In the genomic region with DNA sequence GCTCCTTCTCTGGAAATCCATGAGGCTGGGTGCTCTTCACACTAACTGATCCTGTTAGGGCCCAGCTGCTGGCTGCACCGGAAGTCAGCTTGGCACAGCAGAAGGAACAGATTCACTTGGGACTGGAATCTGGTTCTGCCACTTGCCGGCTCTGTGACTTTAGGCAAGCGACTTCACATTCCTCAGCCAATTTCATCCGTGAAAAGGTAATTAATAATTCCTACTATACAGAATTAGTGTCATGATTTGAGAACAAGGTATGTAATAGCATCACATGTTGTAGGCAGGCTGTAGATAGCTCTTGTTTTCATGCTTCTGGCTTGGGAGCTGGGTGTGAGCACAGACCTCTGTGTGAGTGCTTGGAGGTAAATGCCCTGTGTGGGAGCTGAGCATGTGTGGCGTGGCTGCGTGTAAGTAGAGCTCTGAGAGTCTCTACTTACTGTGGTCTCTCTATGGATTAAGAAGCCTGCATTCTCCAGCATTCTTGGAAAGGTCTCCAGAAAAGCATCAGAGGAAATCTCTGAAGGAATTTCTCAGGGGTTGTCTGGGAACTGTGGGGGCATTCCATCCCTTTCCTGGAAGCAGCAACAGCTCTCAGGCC, we compare ENCODE assay signal across 12 cellular contexts. TPM values are rescaled to one million over a fixed set of nuclear protein-coding genes. Genes with fewer than 3 reads are reported as not detected.
DNase-seq lines count a peak whose midpoint lies in the region; ATAC-seq and TF ChIP-seq lines count a peak whose summit lies in the region.
"Had no signal": no experiment of that assay in that cellular context is flagged by ENCODE, and none has a peak within 500 bp of the region (broad histone marks: within the 10 kb centered on the region; RNA-seq: fewer than 3 reads in every experiment).

No MANE protein-coding gene starts in this region.

- ATAC-seq in activated naive CD4-positive, alpha-beta T cell treated with anti-CD3 and anti-CD28 coated beads, Interleukin-2, amount 50 U/mL, for 72 hours = no peak
- no peak for ATAC-seq in mucosa of descending colon

- intact Hi-C loops in breast epithelium (cut with DNase I; ENCODE audit: low total_unique reads) = no loop called here
- intact Hi-C loops in mucosa of descending colon (cut with DNase I, micrococcal nuclease) = no loop called here

- no peaks in the 10 kb centered on the region for H3K9me3 Mint-ChIP-seq in activated naive CD4-positive, alpha-beta T cell treated with anti-CD3 and anti-CD28 coated beads, Interleukin-2, amount 50 U/mL, for 72 hours
- H3K9me3 Mint-ChIP-seq: stimulated activated naive CD8-positive, alpha-beta T cell treated with anti-CD3 and anti-CD28 coated beads, Interleukin-15, Interleukin-2, amounts not matched to agents 100 ng/mL and 50 ng/mL, for 24 hours had no signal

- H3K4me3 ChIP-seq in MG63 (no peak overlapping the region), breast epithelium (peak overlapping the region in 2 of 3 donors; percentile 15 to 38), mucosa of descending colon (no peak overlapping the region)

- H3K4me1 ChIP-seq in breast epithelium = no peaks in the 10 kb centered on the region
- H3K4me1 ChIP-seq in mucosa of descending colon (ENCODE audit: low read depth) = no peaks in the 10 kb centered on the region

- TF ChIP-seq POLR2A in breast epithelium (IDR thresholded peaks at IDR 0.05) = no peak

- H3K36me3 Mint-ChIP-seq in activated naive CD4-positive, alpha-beta T cell treated with anti-CD3 and anti-CD28 coated beads, Interleukin-2, amount 50 U/mL, for 72 hours = no peaks in the 10 kb centered on the region

- DNase-seq in AG20443 (ENCODE audit: low spot score) (peak; percentile 51), MG63 (peak; percentile 53), breast epithelium (ENCODE audit: low spot score in 2 of 2) (peak in 1 of 2 donors; percentile 61), mesenteric fat pad (ENCODE audit: low spot score) (peak; percentile 12), NCI-H1105 treated with DMSO at 0.1 percent for 48 hours (lab: John Stamatoyannopoulos, UW) (no peak), mucosa of descending colon (no peak)
- no peak for DNase-seq in activated naive CD4-positive, alpha-beta T cell treated with anti-CD3 and anti-CD28 coated beads, Interleukin-2, amount 50 U/mL, for 72 hours (ENCODE audit: low spot score in 2 of 2)
- no peak for DNase-seq in activated CD4-positive, alpha-beta T cell treated with anti-CD3 and anti-CD28 coated beads, Interleukin-2, amount 50 U/mL, for 4 hours
- DNase-seq: activated CD4-positive, alpha-beta T cell treated with anti-CD3 and anti-CD28 coated beads, Interleukin-2, amount 50 U/mL, for 1 hour; C1 segment of cervical spinal cord; stimulated activated CD4-positive, alpha-beta T cell treated with anti-CD3 and anti-CD28 coated beads, Interleukin-15, amount 100 ng/mL, for 24 hours had no signal

- no peak overlapping the region for H3K27ac Mint-ChIP-seq in activated naive CD4-positive, alpha-beta T cell treated with anti-CD3 and anti-CD28 coated beads, Interleukin-2, amount 50 U/mL, for 72 hours
- H3K27ac Mint-ChIP-seq: stimulated activated naive CD8-positive, alpha-beta T cell treated with anti-CD3 and anti-CD28 coated beads, Interleukin-15, Interleukin-2, amounts not matched to agents 100 ng/mL and 50 ng/mL, for 24 hours had no signal

- H3K27me3 ChIP-seq in MG63 (no peaks in the 10 kb centered on the region), breast epithelium (no peaks in the 10 kb centered on the region)

- TF ChIP-seq CTCF in breast epithelium (IDR thresholded peaks at IDR 0.05) (no peak), mucosa of descending colon (IDR thresholded peaks at IDR 0.05) (no peak)

- H3K27ac ChIP-seq in breast epithelium = peak overlapping the region; percentile 67 to 79

- H3K9me3 ChIP-seq in MG63 (peaks cover 2% of the 10 kb centered on the region; the same call in 1 of the 2 replicates), breast epithelium (no peaks in the 10 kb centered on the region), mucosa of descending colon (no peaks in the 10 kb centered on the region)

- no peaks in the 10 kb centered on the region for H3K36me3 ChIP-seq in MG63
- H3K36me3 ChIP-seq in breast epithelium = no peaks in the 10 kb centered on the region
- H3K36me3 ChIP-seq in mucosa of descending colon (ENCODE audit: low read depth) = no peaks in the 10 kb centered on the region

RNA-seq across cellular contexts. Expression of gene PPM1J, which starts 47.5 kb away (rescaled TPM):
- 2.4 and 2.7 TPM in 2 replicates for total RNA-seq in MG63 (2014; rRNA removed; shearing (Covaris generic); ENCODE audit: low replicate concordance)
- total RNA-seq in breast epithelium = 1 to 10 TPM in 2 of 3 donors, under 1 TPM in 1; 0.32 to 5.3 (median 4.9) TPM
- total RNA-seq in mesenteric fat pad = 0.61 TPM
- 1 to 10 TPM in 1 of 2 donors, under 1 TPM in 1; 0.46 to 1.8 TPM for total RNA-seq in activated naive CD4-positive, alpha-beta T cell treated with anti-CD3 and anti-CD28 coated beads, Interleukin-2, amount 50 U/mL, for 72 hours
- total RNA-seq in mucosa of descending colon = 1 to 10 TPM in 2 of 3 donors, under 1 TPM in 1; 0.92 to 1.7 (median 1.1) TPM

RNA-seq across cellular contexts. Expression of gene RHOC, which starts 55.7 kb away (rescaled TPM):
- 568 and 693 TPM in 2 replicates for total RNA-seq in MG63 (2014; rRNA removed; shearing (Covaris generic); ENCODE audit: low replicate concordance)
- total RNA-seq in breast epithelium (100 to 1,000 TPM; 150 to 302 (median 235) TPM), mesenteric fat pad (253 TPM), mucosa of descending colon (100 to 1,000 TPM; 306 to 617 (median 485) TPM)
- total RNA-seq in activated naive CD4-positive, alpha-beta T cell treated with anti-CD3 and anti-CD28 coated beads, Interleukin-2, amount 50 U/mL, for 72 hours = 10 to 100 TPM; 62.4 to 81.8 TPM

Comparison
In these comparisons a context has a peak if more than half of its experiments do, and no peak if none do; other contexts are left out.
1. DNase-seq: peak in AG20443 (single experiment), MG63 (single experiment) and mesenteric fat pad (single experiment); none in activated naive CD4-positive, alpha-beta T cell treated with anti-CD3 and anti-CD28 coated beads, Interleukin-2, amount 50 U/mL, for 72 hours (0 of 2), activated CD4-positive, alpha-beta T cell treated with anti-CD3 and anti-CD28 coated beads, Interleukin-2, amount 50 U/mL, for 4 hours (0 of 2), NCI-H1105 treated with DMSO at 0.1 percent for 48 hours (single experiment) and mucosa of descending colon (0 of 3).
2. H3K4me3 ChIP-seq: peak in breast epithelium (2 of 3); none in MG63 (single experiment) and mucosa of descending colon (single experiment).